In genomic region chr21:30340714-30341573, GRCh38 we compare ENCODE assay signal across 9 cellular contexts. TPM values are rescaled to one million over a fixed set of nuclear protein-coding genes. Genes with fewer than 3 reads are reported as not detected.
DNase-seq lines count a peak whose midpoint lies in the region; ATAC-seq and TF ChIP-seq lines count a peak whose summit lies in the region.
"Had no signal": no experiment of that assay in that cellular context is flagged by ENCODE, and none has a peak within 500 bp of the region (broad histone marks: within the 10 kb centered on the region; RNA-seq: fewer than 3 reads in every experiment).

No MANE protein-coding gene starts in this region.

- no peaks in the 10 kb centered on the region for H3K27me3 Mint-ChIP-seq in progenitor cell of endocrine pancreas

- H3K36me3 Mint-ChIP-seq in progenitor cell of endocrine pancreas (ENCODE audit: insufficient read depth), result peaks cover 3% of the 10 kb centered on the region
- H3K36me3 Mint-ChIP-seq: activated naive CD4-positive, alpha-beta T cell treated with anti-CD3 and anti-CD28 coated beads, Interleukin-2, amount 50 U/mL, for 24 hours had no signal

- no peak for ATAC-seq in GM21717 (IDR thresholded peaks at IDR 0.05; ENCODE audit: unreplicated experiment)

- H3K27ac Mint-ChIP-seq in progenitor cell of endocrine pancreas, result no peak overlapping the region
- H3K27ac Mint-ChIP-seq: activated naive CD4-positive, alpha-beta T cell treated with anti-CD3 and anti-CD28 coated beads, Interleukin-2, amount 50 U/mL, for 24 hours had no signal

- H3K4me3 ChIP-seq in fibroblast of mammary gland (ENCODE audit: control insufficient read depth, low read depth, low read length), result no peak overlapping the region

- peak; percentile 39 for DNase-seq in activated CD4-positive, alpha-beta T cell treated with anti-CD3 and anti-CD28 coated beads for 48 hours
- DNase-seq in activated CD4-positive, alpha-beta T cell treated with anti-CD3 and anti-CD28 coated beads for 1 hour, result no peak
- DNase-seq in KG1 (lab: John Stamatoyannopoulos, UW), result peak; percentile 1
- peak; percentile 5 for DNase-seq in T follicular helper cell (ENCODE audit: low read depth)
- DNase-seq in fibroblast of mammary gland (ENCODE audit: low read depth), result peak; percentile 47
- DNase-seq in progenitor cell of endocrine pancreas (ENCODE audit: low spot score, unreplicated experiment), result peak; percentile 34
- no peak for DNase-seq in DMS79 treated with DMSO at 0.1 percent for 48 hours (lab: John Stamatoyannopoulos, UW)

- no peak overlapping the region for H3K4me3 Mint-ChIP-seq in progenitor cell of endocrine pancreas (ENCODE audit: low read depth)
- H3K4me3 Mint-ChIP-seq: activated naive CD4-positive, alpha-beta T cell treated with anti-CD3 and anti-CD28 coated beads, Interleukin-2, amount 50 U/mL, for 24 hours had no signal

- H3K9me3 Mint-ChIP-seq in progenitor cell of endocrine pancreas (ENCODE audit: low read depth), result peaks cover 4% of the 10 kb centered on the region
- H3K9me3 Mint-ChIP-seq: activated naive CD4-positive, alpha-beta T cell treated with anti-CD3 and anti-CD28 coated beads, Interleukin-2, amount 50 U/mL, for 24 hours had no signal

- peak; percentile 86 for TF ChIP-seq CTCF in fibroblast of mammary gland (conservative IDR thresholded peaks at IDR 0.05; ENCODE audit: control insufficient read depth, insufficient read depth, low read depth, low read length)
- peak; percentile 96 for TF ChIP-seq CTCF in progenitor cell of endocrine pancreas (IDR thresholded peaks at IDR 0.05; ENCODE audit: unreplicated experiment)

- H3K4me1 Mint-ChIP-seq in progenitor cell of endocrine pancreas (ENCODE audit: low read depth), result no peaks in the 10 kb centered on the region
- H3K4me1 Mint-ChIP-seq: activated naive CD4-positive, alpha-beta T cell treated with anti-CD3 and anti-CD28 coated beads, Interleukin-2, amount 50 U/mL, for 24 hours had no signal

RNA-seq across cellular contexts. Expression of gene KRTAP27-1, which starts 3.5 kb away (rescaled TPM):
- total RNA-seq in progenitor cell of endocrine pancreas, result not detected in 2 replicates

RNA-seq across cellular contexts. Expression of gene KRTAP23-1, which starts 7.5 kb away (rescaled TPM):
- total RNA-seq in progenitor cell of endocrine pancreas, result not detected in 2 replicates

RNA-seq across cellular contexts. Expression of gene KRTAP26-1, which starts 20.8 kb away (rescaled TPM):
- total RNA-seq in progenitor cell of endocrine pancreas, result not detected in 2 replicates

RNA-seq across cellular contexts. Expression of gene KRTAP13-2, which starts 31.1 kb away (rescaled TPM):
- not detected in 2 replicates for total RNA-seq in progenitor cell of endocrine pancreas

RNA-seq across cellular contexts. Expression of gene KRTAP25-1, which starts 51.6 kb away (rescaled TPM):
- total RNA-seq in progenitor cell of endocrine pancreas, result not detected in 2 replicates

Comparison
In these comparisons a context has a peak if more than half of its experiments do, and no peak if none do; other contexts are left out.
1. DNase-seq: peak in activated CD4-positive, alpha-beta T cell treated with anti-CD3 and anti-CD28 coated beads for 48 hours (single experiment), KG1 (single experiment), T follicular helper cell (single experiment), fibroblast of mammary gland (single experiment) and progenitor cell of endocrine pancreas (single experiment); none in activated CD4-positive, alpha-beta T cell treated with anti-CD3 and anti-CD28 coated beads for 1 hour (single experiment) and DMS79 treated with DMSO at 0.1 percent for 48 hours (single experiment).